ENCODE assay signal across 1 cellular context in the genomic region with DNA sequence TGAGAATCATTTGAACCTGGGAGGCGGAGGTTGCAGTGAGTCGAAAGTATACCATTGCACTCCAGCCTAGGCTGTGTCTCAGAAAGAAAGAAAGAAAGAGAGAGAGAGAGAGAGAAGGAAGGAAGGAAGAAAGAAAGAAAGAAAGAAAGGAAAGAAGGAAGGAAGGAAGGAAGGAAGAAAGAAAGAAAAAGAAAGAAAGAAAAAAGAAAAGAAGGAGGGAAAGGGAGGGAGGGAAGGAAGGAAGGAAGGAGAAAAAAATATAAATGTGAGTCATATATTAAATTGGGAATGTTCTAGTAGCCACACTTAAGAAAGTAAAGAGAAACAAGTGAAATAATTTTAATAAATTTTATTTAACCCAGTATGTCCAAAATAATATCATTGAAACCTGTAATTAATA.
A peak's percentile ranks its signal among the peaks of the same experiment; 100 is the strongest.
TF ChIP-seq lines count a peak whose summit lies in the region.

No MANE protein-coding gene starts in this region.

TF ChIP-seq in K562, 482 proteins besides CTCF, POLR2A, EP300 and RAD21 (continued from another document):
- TF ChIP-seq, protein P1, sequence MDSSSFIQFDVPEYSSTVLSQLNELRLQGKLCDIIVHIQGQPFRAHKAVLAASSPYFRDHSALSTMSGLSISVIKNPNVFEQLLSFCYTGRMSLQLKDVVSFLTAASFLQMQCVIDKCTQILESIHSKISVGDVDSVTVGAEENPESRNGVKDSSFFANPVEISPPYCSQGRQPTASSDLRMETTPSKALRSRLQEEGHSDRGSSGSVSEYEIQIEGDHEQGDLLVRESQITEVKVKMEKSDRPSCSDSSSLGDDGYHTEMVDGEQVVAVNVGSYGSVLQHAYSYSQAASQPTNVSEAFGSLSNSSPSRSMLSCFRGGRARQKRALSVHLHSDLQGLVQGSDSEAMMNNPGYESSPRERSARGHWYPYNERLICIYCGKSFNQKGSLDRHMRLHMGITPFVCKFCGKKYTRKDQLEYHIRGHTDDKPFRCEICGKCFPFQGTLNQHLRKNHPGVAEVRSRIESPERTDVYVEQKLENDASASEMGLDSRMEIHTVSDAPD (CRISPR knock-in tag; IDR thresholded peaks at IDR 0.05) = no peak
- no peak for TF ChIP-seq XRCC5 (IDR thresholded peaks at IDR 0.05; ENCODE audit: low read depth, low read length)
- TF ChIP-seq MTF1 (CRISPR knock-in tag; IDR thresholded peaks at IDR 0.05; ENCODE audit: borderline replicate concordance) = no peak
- TF ChIP-seq, protein P2, sequence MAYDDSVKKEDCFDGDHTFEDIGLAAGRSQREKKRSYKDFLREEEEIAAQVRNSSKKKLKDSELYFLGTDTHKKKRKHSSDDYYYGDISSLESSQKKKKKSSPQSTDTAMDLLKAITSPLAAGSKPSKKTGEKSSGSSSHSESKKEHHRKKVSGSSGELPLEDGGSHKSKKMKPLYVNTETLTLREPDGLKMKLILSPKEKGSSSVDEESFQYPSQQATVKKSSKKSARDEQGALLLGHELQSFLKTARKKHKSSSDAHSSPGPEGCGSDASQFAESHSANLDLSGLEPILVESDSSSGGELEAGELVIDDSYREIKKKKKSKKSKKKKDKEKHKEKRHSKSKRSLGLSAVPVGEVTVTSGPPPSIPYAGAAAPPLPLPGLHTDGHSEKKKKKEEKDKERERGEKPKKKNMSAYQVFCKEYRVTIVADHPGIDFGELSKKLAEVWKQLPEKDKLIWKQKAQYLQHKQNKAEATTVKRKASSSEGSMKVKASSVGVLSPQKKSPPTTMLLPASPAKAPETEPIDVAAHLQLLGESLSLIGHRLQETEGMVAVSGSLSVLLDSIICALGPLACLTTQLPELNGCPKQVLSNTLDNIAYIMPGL (CRISPR knock-in tag; IDR thresholded peaks at IDR 0.05) = no peak
- TF ChIP-seq, protein P3, sequence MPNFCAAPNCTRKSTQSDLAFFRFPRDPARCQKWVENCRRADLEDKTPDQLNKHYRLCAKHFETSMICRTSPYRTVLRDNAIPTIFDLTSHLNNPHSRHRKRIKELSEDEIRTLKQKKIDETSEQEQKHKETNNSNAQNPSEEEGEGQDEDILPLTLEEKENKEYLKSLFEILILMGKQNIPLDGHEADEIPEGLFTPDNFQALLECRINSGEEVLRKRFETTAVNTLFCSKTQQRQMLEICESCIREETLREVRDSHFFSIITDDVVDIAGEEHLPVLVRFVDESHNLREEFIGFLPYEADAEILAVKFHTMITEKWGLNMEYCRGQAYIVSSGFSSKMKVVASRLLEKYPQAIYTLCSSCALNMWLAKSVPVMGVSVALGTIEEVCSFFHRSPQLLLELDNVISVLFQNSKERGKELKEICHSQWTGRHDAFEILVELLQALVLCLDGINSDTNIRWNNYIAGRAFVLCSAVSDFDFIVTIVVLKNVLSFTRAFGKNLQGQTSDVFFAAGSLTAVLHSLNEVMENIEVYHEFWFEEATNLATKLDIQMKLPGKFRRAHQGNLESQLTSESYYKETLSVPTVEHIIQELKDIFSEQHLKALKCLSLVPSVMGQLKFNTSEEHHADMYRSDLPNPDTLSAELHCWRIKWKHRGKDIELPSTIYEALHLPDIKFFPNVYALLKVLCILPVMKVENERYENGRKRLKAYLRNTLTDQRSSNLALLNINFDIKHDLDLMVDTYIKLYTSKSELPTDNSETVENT (CRISPR knock-in tag; IDR thresholded peaks at IDR 0.05) = no peak
- no peak for TF ChIP-seq CREB1 (IDR thresholded peaks at IDR 0.05)
- no peak for TF ChIP-seq CREB1 (CRISPR knock-in tag; IDR thresholded peaks at IDR 0.05)
- no peak for TF ChIP-seq NFRKB (IDR thresholded peaks at IDR 0.05; ENCODE audit: low read depth)
- TF ChIP-seq PHB2 (IDR thresholded peaks at IDR 0.05; ENCODE audit: low read depth) = peak; percentile 22; the same call in 1 of the 2 replicates
- TF ChIP-seq CEBPG (CRISPR knock-in tag; IDR thresholded peaks at IDR 0.05) = no peak
- TF ChIP-seq CEBPG (tag; conservative IDR thresholded peaks at IDR 0.05 in 1 of 2, IDR thresholded peaks at IDR 0.05 in 1 of 2) = no peak
- TF ChIP-seq, protein P4, sequence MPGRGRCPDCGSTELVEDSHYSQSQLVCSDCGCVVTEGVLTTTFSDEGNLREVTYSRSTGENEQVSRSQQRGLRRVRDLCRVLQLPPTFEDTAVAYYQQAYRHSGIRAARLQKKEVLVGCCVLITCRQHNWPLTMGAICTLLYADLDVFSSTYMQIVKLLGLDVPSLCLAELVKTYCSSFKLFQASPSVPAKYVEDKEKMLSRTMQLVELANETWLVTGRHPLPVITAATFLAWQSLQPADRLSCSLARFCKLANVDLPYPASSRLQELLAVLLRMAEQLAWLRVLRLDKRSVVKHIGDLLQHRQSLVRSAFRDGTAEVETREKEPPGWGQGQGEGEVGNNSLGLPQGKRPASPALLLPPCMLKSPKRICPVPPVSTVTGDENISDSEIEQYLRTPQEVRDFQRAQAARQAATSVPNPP (IDR thresholded peaks at IDR 0.05; ENCODE audit: borderline replicate concordance, insufficient read depth, insufficient read length) = no peak
- no peak for TF ChIP-seq HNRNPK (IDR thresholded peaks at IDR 0.05; ENCODE audit: low read depth, low read length, poor library complexity, severe bottlenecking)
- TF ChIP-seq ZNF507 (tag; conservative IDR thresholded peaks at IDR 0.05) = no peak
- TF ChIP-seq SP1 (CRISPR knock-in tag; IDR thresholded peaks at IDR 0.05) = no peak
- TF ChIP-seq RBM39 (optimal IDR thresholded peaks at IDR 0.05; ENCODE audit: low read depth, low read length) = no peak
- TF ChIP-seq NCOA4 (IDR thresholded peaks at IDR 0.05; ENCODE audit: partially characterized antibody) = no peak
- TF ChIP-seq, protein P5, sequence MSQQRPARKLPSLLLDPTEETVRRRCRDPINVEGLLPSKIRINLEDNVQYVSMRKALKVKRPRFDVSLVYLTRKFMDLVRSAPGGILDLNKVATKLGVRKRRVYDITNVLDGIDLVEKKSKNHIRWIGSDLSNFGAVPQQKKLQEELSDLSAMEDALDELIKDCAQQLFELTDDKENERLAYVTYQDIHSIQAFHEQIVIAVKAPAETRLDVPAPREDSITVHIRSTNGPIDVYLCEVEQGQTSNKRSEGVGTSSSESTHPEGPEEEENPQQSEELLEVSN (IDR thresholded peaks at IDR 0.05; ENCODE audit: borderline replicate concordance in 1 of 2, extremely low read depth in 1 of 2, insufficient read depth in 1 of 2, insufficient read length in 1 of 2, low read depth in 1 of 2, low read length in 1 of 2, poor library complexity in 1 of 2, severe bottlenecking in 1 of 2) = no peak
- peak; percentile 45; the same call in 1 of the 2 replicates for TF ChIP-seq MTA2 (IDR thresholded peaks at IDR 0.05; ENCODE audit: low read depth)
- TF ChIP-seq, protein P6, sequence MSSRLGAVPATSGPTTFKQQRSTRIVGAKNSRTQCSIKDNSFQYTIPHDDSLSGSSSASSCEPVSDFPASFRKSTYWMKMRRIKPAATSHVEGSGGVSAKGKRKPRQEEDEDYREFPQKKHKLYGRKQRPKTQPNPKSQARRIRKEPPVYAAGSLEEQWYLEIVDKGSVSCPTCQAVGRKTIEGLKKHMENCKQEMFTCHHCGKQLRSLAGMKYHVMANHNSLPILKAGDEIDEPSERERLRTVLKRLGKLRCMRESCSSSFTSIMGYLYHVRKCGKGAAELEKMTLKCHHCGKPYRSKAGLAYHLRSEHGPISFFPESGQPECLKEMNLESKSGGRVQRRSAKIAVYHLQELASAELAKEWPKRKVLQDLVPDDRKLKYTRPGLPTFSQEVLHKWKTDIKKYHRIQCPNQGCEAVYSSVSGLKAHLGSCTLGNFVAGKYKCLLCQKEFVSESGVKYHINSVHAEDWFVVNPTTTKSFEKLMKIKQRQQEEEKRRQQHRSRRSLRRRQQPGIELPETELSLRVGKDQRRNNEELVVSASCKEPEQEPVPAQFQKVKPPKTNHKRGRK (tag; IDR thresholded peaks at IDR 0.05) = peak; percentile 97
- TF ChIP-seq MYBL2 (IDR thresholded peaks at IDR 0.05; ENCODE audit: low read depth) = no peak
- TF ChIP-seq MYBL2 (CRISPR knock-in tag; IDR thresholded peaks at IDR 0.05; ENCODE audit: borderline replicate concordance) = no peak
- TF ChIP-seq, protein P7, sequence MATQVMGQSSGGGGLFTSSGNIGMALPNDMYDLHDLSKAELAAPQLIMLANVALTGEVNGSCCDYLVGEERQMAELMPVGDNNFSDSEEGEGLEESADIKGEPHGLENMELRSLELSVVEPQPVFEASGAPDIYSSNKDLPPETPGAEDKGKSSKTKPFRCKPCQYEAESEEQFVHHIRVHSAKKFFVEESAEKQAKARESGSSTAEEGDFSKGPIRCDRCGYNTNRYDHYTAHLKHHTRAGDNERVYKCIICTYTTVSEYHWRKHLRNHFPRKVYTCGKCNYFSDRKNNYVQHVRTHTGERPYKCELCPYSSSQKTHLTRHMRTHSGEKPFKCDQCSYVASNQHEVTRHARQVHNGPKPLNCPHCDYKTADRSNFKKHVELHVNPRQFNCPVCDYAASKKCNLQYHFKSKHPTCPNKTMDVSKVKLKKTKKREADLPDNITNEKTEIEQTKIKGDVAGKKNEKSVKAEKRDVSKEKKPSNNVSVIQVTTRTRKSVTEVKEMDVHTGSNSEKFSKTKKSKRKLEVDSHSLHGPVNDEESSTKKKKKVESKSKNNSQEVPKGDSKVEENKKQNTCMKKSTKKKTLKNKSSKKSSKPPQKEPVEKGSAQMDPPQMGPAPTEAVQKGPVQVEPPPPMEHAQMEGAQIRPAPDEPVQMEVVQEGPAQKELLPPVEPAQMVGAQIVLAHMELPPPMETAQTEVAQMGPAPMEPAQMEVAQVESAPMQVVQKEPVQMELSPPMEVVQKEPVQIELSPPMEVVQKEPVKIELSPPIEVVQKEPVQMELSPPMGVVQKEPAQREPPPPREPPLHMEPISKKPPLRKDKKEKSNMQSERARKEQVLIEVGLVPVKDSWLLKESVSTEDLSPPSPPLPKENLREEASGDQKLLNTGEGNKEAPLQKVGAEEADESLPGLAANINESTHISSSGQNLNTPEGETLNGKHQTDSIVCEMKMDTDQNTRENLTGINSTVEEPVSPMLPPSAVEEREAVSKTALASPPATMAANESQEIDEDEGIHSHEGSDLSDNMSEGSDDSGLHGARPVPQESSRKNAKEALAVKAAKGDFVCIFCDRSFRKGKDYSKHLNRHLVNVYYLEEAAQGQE (CRISPR knock-in tag; IDR thresholded peaks at IDR 0.05; ENCODE audit: low read depth) = no peak
- TF ChIP-seq, protein P8, sequence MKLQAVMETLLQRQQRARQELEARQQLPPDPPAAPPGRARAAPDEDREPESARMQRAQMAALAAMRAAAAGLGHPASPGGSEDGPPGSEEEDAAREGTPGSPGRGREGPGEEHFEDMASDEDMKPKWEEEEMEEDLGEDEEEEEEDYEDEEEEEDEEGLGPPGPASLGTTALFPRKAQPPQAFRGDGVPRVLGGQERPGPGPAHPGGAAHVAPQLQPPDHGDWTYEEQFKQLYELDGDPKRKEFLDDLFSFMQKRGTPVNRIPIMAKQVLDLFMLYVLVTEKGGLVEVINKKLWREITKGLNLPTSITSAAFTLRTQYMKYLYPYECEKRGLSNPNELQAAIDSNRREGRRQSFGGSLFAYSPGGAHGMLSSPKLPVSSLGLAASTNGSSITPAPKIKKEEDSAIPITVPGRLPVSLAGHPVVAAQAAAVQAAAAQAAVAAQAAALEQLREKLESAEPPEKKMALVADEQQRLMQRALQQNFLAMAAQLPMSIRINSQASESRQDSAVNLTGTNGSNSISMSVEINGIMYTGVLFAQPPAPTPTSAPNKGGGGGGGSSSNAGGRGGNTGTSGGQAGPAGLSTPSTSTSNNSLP (IDR thresholded peaks at IDR 0.05; ENCODE audit: borderline replicate concordance, low read depth, low read length) = no peak
